Comparison of ENCODE assay signal across 30 cellular contexts in genomic region chr10:12735843-12736462, GRCh38.
"Had no signal": no experiment of that assay in that cellular context is flagged by ENCODE, and none has a peak within 500 bp of the region (broad histone marks: within the 10 kb centered on the region; RNA-seq: fewer than 3 reads in every experiment).

No MANE protein-coding gene starts in this region.

- H3K4me3 Mint-ChIP-seq: activated CD4-positive, alpha-beta memory T cell treated with anti-CD3 and anti-CD28 coated beads for 36 hours; activated CD4-positive, alpha-beta T cell treated with anti-CD3 and anti-CD28 coated beads, Interleukin-2, amount 10 ng/mL, durations not matched to agents 24 days and 14 days; activated T-helper 17 cell treated with anti-CD3 and anti-CD28 coated beads, Interleukin-2, amount 50 U/mL, for 72 hours; brain; natural killer cell treated with Interleukin-12 subunit alpha and Interleukin-12 subunit beta and Interleukin-15 and Interleukin-18, amount 100 ng/mL, for 72 hours; T-helper 17 cell; type B pancreatic cell had no signal

- H3K27me3 Mint-ChIP-seq: activated CD4-positive, alpha-beta memory T cell treated with anti-CD3 and anti-CD28 coated beads for 36 hours; activated CD4-positive, alpha-beta T cell treated with anti-CD3 and anti-CD28 coated beads, Interleukin-2, amount 10 ng/mL, durations not matched to agents 24 days and 14 days; activated T-helper 17 cell treated with anti-CD3 and anti-CD28 coated beads, Interleukin-2, amount 50 U/mL, for 72 hours; brain; natural killer cell treated with Interleukin-12 subunit alpha and Interleukin-12 subunit beta and Interleukin-15 and Interleukin-18, amount 100 ng/mL, for 72 hours; T-helper 17 cell; type B pancreatic cell had no signal

- DNase-seq: activated CD4-positive, alpha-beta memory T cell treated with anti-CD3 and anti-CD28 coated beads for 36 hours; activated CD4-positive, alpha-beta T cell treated with anti-CD3 and anti-CD28 coated beads, Interleukin-2, amount 10 ng/mL, durations not matched to agents 24 days and 14 days; activated CD4-positive, CD25-positive, alpha-beta regulatory T cell treated with anti-CD3 and anti-CD28 coated beads, Interleukin-2, amount 50 U/mL, for 72 hours; activated CD8-positive, alpha-beta memory T cell treated with anti-CD3 and anti-CD28 coated beads, Interleukin-2, amount 50 U/mL, for 4 hours; activated gamma-delta T cell treated with Interleukin-2 at 50 U/mL for 16 hours; activated T-cell treated with anti-CD3 and anti-CD28 coated beads, Interleukin-2, amount 50 U/mL, for 1 hour; effector CD8-positive, alpha-beta T cell; esophagus squamous epithelium; glutamatergic neuron; islet precursor cell; left colon; lower lobe of right lung; mesenchymal stem cell; stimulated activated CD4-positive, alpha-beta T cell treated with anti-CD3 and anti-CD28 coated beads, Interleukin-12 subunit alpha, Interleukin-12 subunit beta, amount 100 ng/mL, for 4 hours; stimulated activated CD4-positive, alpha-beta T cell treated with anti-CD3 and anti-CD28 coated beads, Interleukin-4, amount 100 ng/mL, for 1 hour; stimulated activated naive CD8-positive, alpha-beta T cell treated with anti-CD3 and anti-CD28 coated beads, Interleukin-15, Interleukin-2, amounts not matched to agents 100 U/mL and 50 U/mL, for 24 hours; T-helper 17 cell; T1000; testis; uterus had no signal

- H3K27ac Mint-ChIP-seq: activated CD4-positive, alpha-beta memory T cell treated with anti-CD3 and anti-CD28 coated beads for 36 hours; activated CD4-positive, alpha-beta T cell treated with anti-CD3 and anti-CD28 coated beads, Interleukin-2, amount 10 ng/mL, durations not matched to agents 24 days and 14 days; activated T-helper 17 cell treated with anti-CD3 and anti-CD28 coated beads, Interleukin-2, amount 50 U/mL, for 72 hours; natural killer cell treated with Interleukin-12 subunit alpha and Interleukin-12 subunit beta and Interleukin-15 and Interleukin-18, amount 100 ng/mL, for 72 hours; T-helper 17 cell; type B pancreatic cell had no signal

- H3K36me3 Mint-ChIP-seq: activated CD4-positive, alpha-beta memory T cell treated with anti-CD3 and anti-CD28 coated beads for 36 hours; activated naive CD4-positive, alpha-beta T cell treated with anti-CD3 and anti-CD28 coated beads, Interleukin-2, amount 50 U/mL, for 72 hours; natural killer cell treated with Interleukin-12 subunit alpha and Interleukin-12 subunit beta and Interleukin-15 and Interleukin-18, amount 100 ng/mL, for 72 hours had no signal

- H3K4me1 ChIP-seq: lower lobe of right lung, uterus had no signal

- H3K4me1 Mint-ChIP-seq: activated T-helper 17 cell treated with anti-CD3 and anti-CD28 coated beads, Interleukin-2, amount 50 U/mL, for 72 hours had no signal

- ATAC-seq: activated naive CD4-positive, alpha-beta T cell treated with anti-CD3 and anti-CD28 coated beads, Interleukin-2, amount 50 U/mL, for 72 hours; activated T-helper 17 cell treated with anti-CD3 and anti-CD28 coated beads, Interleukin-2, amount 50 U/mL, for 72 hours; left colon; lower lobe of right lung; sciatic nerve; stimulated activated naive CD8-positive, alpha-beta T cell treated with anti-CD3 and anti-CD28 coated beads, Interleukin-15, Interleukin-2, amounts not matched to agents 100 U/mL and 50 U/mL, for 24 hours; T-helper 17 cell had no signal

- H3K4me3 ChIP-seq: cardiac muscle cell, esophagus squamous epithelium, lower lobe of right lung, SK-N-MC, skin epidermis, testis, uterus had no signal

- H3K9me3 ChIP-seq: esophagus squamous epithelium, lower lobe of right lung, testis, uterus had no signal

- H3K27ac ChIP-seq: cardiac muscle cell, epithelial cell of prostate, esophagus squamous epithelium, lower lobe of right lung, SK-N-MC, skin epidermis, testis, uterus had no signal

- H3K36me3 ChIP-seq: cardiac muscle cell, esophagus squamous epithelium, lower lobe of right lung, uterus had no signal

- H3K9me3 Mint-ChIP-seq: activated CD4-positive, alpha-beta memory T cell treated with anti-CD3 and anti-CD28 coated beads for 36 hours; activated CD4-positive, alpha-beta T cell treated with anti-CD3 and anti-CD28 coated beads, Interleukin-2, amount 10 ng/mL, durations not matched to agents 24 days and 14 days; activated naive CD4-positive, alpha-beta T cell treated with anti-CD3 and anti-CD28 coated beads, Interleukin-2, amount 50 U/mL, for 72 hours; activated T-helper 17 cell treated with anti-CD3 and anti-CD28 coated beads, Interleukin-2, amount 50 U/mL, for 72 hours; natural killer cell treated with Interleukin-12 subunit alpha and Interleukin-12 subunit beta and Interleukin-15 and Interleukin-18, amount 100 ng/mL, for 72 hours; type B pancreatic cell had no signal

- H3K27me3 ChIP-seq: cardiac muscle cell, esophagus squamous epithelium, testis, uterus had no signal
